Comparison of ENCODE assay signal across 8 cellular contexts in the genomic region with DNA sequence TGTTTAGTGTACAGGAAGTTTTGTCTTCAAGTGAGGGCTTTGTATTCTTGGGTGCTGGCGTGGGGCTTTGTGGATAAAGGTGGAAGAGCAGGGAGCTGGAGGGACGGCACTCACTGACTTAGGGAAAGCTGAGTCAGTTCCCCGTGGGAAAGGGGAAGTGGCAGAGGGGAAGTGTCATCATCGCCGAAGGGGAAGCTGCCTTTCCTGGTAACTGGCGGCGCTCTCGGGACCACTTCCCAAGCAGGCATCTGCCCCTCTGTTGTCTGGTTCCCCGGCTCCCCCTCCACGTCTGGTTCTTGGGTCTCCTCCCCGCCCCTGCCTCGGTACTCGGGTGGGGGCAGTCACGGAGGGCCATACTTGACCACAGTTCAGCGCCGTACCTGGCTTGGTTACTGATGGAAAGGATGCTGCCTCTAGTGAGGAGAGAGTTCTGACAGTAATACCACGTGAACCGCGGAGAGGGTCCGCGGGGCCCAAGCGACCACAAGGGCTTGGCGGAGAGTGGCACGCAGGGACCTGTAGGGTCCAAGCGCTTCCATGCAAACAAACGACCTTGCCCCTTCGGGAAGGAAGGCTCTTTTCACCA. TPM values are rescaled to one million over a fixed set of nuclear protein-coding genes. Genes with fewer than 3 reads are reported as not detected.
DNase-seq lines count a peak whose midpoint lies in the region; ATAC-seq and TF ChIP-seq lines count a peak whose summit lies in the region.

No MANE protein-coding gene starts in this region.

- peak overlapping the region; percentile 99 for H3K27ac ChIP-seq in 22Rv1

- TF ChIP-seq CTCF in 22Rv1 (IDR thresholded peaks at IDR 0.05) (no peak), NB4 (IDR thresholded peaks at IDR 0.05; ENCODE audit: low read depth, low read length) (no peak), fibroblast of villous mesenchyme (IDR thresholded peaks at IDR 0.05; ENCODE audit: insufficient read depth, low read depth, low read length) (no peak), neural crest cell (conservative IDR thresholded peaks at IDR 0.05) (no peak)

- peak overlapping the region; percentile 91 to 100 for H3K4me3 Mint-ChIP-seq in activated T-cell treated with anti-CD3 and anti-CD28 coated beads, Interleukin-2, amount 50 U/mL, for 72 hours
- peak overlapping the region; percentile 97 for H3K4me3 Mint-ChIP-seq in neural crest cell

- DNase-seq in NB4 (ENCODE audit: low read depth) (peak; percentile 86), fibroblast of villous mesenchyme (ENCODE audit: low read depth) (peak; percentile 94), neural crest cell (ENCODE audit: low read depth, low spot score) (no peak), cortex of kidney (lab: John Stamatoyannopoulos, UW) (no peak), middle frontal gyrus (ENCODE audit: extremely low spot score, low spot score) (no peak)
- DNase-seq in activated T-cell treated with anti-CD3 and anti-CD28 coated beads, Interleukin-2, amount 50 U/mL, for 72 hours = peak; percentile 64 to 65

- H3K4me3 ChIP-seq in GM08714 (ENCODE audit: low read length) = peak overlapping the region; percentile 70
- H3K4me3 ChIP-seq in NB4 (ENCODE audit: low read depth, low read length) = peak overlapping the region; percentile 70
- peak overlapping the region; percentile 79 for H3K4me3 ChIP-seq in fibroblast of villous mesenchyme (ENCODE audit: low read depth, low read length)

- H3K27me3 Mint-ChIP-seq in activated T-cell treated with anti-CD3 and anti-CD28 coated beads, Interleukin-2, amount 50 U/mL, for 72 hours (ENCODE audit: low read depth) = no peaks in the 10 kb centered on the region
- H3K27me3 Mint-ChIP-seq in neural crest cell (ENCODE audit: low read depth) = peaks cover 9% of the 10 kb centered on the region

- peaks cover 2 to 7% of the 10 kb centered on the region in 2 donors for H3K36me3 Mint-ChIP-seq in activated T-cell treated with anti-CD3 and anti-CD28 coated beads, Interleukin-2, amount 50 U/mL, for 72 hours (ENCODE audit: insufficient read depth in 2 of 2)
- peaks cover 3% of the 10 kb centered on the region for H3K36me3 Mint-ChIP-seq in neural crest cell (ENCODE audit: low read depth)

- peak overlapping the region; percentile 89 for H3K27ac Mint-ChIP-seq in activated T-cell treated with anti-CD3 and anti-CD28 coated beads, Interleukin-2, amount 50 U/mL, for 72 hours
- peak overlapping the region; percentile 99 for H3K27ac Mint-ChIP-seq in neural crest cell (ENCODE audit: unreplicated experiment)

- no peak for TF ChIP-seq POLR2A in NB4 (IDR thresholded peaks at IDR 0.05; ENCODE audit: extremely low read depth, insufficient read length)

- no peaks in the 10 kb centered on the region for H3K9me3 Mint-ChIP-seq in activated T-cell treated with anti-CD3 and anti-CD28 coated beads, Interleukin-2, amount 50 U/mL, for 72 hours
- no peaks in the 10 kb centered on the region for H3K9me3 Mint-ChIP-seq in neural crest cell

- ATAC-seq in activated T-cell treated with anti-CD3 and anti-CD28 coated beads, Interleukin-2, amount 50 U/mL, for 72 hours (replicated peaks in 1 of 2) = peak in 1 of 2 donors; percentile 3

- peaks cover 67% of the 10 kb centered on the region for H3K4me1 Mint-ChIP-seq in activated T-cell treated with anti-CD3 and anti-CD28 coated beads, Interleukin-2, amount 50 U/mL, for 72 hours (ENCODE audit: low read depth)
- H3K4me1 Mint-ChIP-seq in neural crest cell = peaks cover 56% of the 10 kb centered on the region

RNA-seq across cellular contexts. Expression of a gene that starts 9.0 kb away (rescaled TPM):
- total RNA-seq in activated T-cell treated with anti-CD3 and anti-CD28 coated beads, Interleukin-2, amount 50 U/mL, for 72 hours = 10 to 100 TPM; 73.7 to 83.5 TPM
- total RNA-seq in fibroblast of villous mesenchyme (3.0 and 5.8 TPM in 2 replicates), neural crest cell (64.8 and 70.2 TPM in 2 replicates)

RNA-seq across cellular contexts. Expression of a gene that starts 11.8 kb away (rescaled TPM):
- total RNA-seq in activated T-cell treated with anti-CD3 and anti-CD28 coated beads, Interleukin-2, amount 50 U/mL, for 72 hours = 1 to 10 TPM; 5.2 to 5.3 TPM
- total RNA-seq in fibroblast of villous mesenchyme (0.43 and 1.3 TPM in 2 replicates), neural crest cell (6.7 and 8.4 TPM in 2 replicates)

RNA-seq across cellular contexts. Expression of a gene that starts 14.3 kb away (rescaled TPM):
- 10 to 100 TPM; 42.7 to 43.5 TPM for total RNA-seq in activated T-cell treated with anti-CD3 and anti-CD28 coated beads, Interleukin-2, amount 50 U/mL, for 72 hours
- total RNA-seq in fibroblast of villous mesenchyme (55.3 and 73.1 TPM in 2 replicates), neural crest cell (83.4 and 87.2 TPM in 2 replicates)

RNA-seq across cellular contexts. Expression of a gene that starts 14.8 kb away (rescaled TPM):
- 10 to 100 TPM in 1 of 2 donors, 1 to 10 TPM in 1; 6.7 to 10.2 TPM for total RNA-seq in activated T-cell treated with anti-CD3 and anti-CD28 coated beads, Interleukin-2, amount 50 U/mL, for 72 hours
- 6.4 and 11.2 TPM in 2 replicates for total RNA-seq in fibroblast of villous mesenchyme
- total RNA-seq in neural crest cell = 12.7 and 13.3 TPM in 2 replicates

RNA-seq across cellular contexts. Expression of a gene that starts 45.5 kb away (rescaled TPM):
- total RNA-seq in activated T-cell treated with anti-CD3 and anti-CD28 coated beads, Interleukin-2, amount 50 U/mL, for 72 hours = 100 to 1,000 TPM; 133 to 140 TPM
- total RNA-seq in fibroblast of villous mesenchyme (103 and 111 TPM in 2 replicates), neural crest cell (53.3 and 59.7 TPM in 2 replicates)

Comparison
In these comparisons a context has a peak if more than half of its experiments do, and no peak if none do; other contexts are left out.
1. DNase-seq: peak in NB4 (single experiment), activated T-cell treated with anti-CD3 and anti-CD28 coated beads, Interleukin-2, amount 50 U/mL, for 72 hours (2 of 2) and fibroblast of villous mesenchyme (single experiment); none in neural crest cell (single experiment), cortex of kidney (single experiment) and middle frontal gyrus (single experiment).
2. Peak in every context shown above with its lines, with median percentiles within 50 percentile points of each other: H3K4me3 ChIP-seq.